35 cellular contexts compared by ENCODE assay signal in the genomic region with DNA sequence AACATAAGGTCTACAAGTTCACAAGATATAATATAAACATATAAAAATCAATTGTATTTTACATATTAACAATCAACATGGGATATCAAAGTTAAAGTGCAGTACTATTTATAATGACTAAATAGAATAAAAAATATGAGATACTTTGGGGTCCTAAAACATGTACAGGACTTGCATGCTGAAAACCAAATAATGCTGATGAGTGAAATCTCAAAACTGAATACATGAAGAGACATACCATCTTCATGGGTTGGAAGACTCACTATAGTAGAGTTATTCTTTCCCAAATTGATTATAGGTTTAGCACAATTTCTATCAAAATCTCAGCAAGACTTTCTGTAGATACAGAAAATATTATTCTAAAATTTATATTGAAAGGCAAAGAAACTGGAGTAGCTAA.
"Had no signal": no experiment of that assay in that cellular context is flagged by ENCODE, and none has a peak within 500 bp of the region (broad histone marks: within the 10 kb centered on the region; RNA-seq: fewer than 3 reads in every experiment).

No MANE protein-coding gene starts in this region.

- H3K9me3 ChIP-seq: MG63 had no signal

- H3K36me3 ChIP-seq: MG63 had no signal

- H3K4me3 ChIP-seq: MG63 had no signal

- DNase-seq: Karpas-422, Kasumi-1, MG63, MM.1S, MV-4-11, NCI-H1048, NCI-H1092, NCI-H1092 treated with DMSO at 0.1 percent for 48 hours, NCI-H1105, NCI-H1105 treated with DMSO at 0.1 percent for 48 hours, NCI-H1417, NCI-H1417 treated with DMSO at 0.1 percent for 48 hours, NCI-H1436, NCI-H1436 treated with DMSO at 0.1 percent for 48 hours, NCI-H146, NCI-H1694, NCI-H1694 treated with DMSO at 0.1 percent for 48 hours, NCI-H187, NCI-H187 treated with DMSO at 0.1 percent for 48 hours, NCI-H1930, NCI-H2029, NCI-H2029 treated with DMSO at 0.1 percent for 48 hours, NCI-H2081, NCI-H2081 treated with DMSO at 0.1 percent for 48 hours, NCI-H2107, NCI-H2171, NCI-H2171 treated with DMSO at 0.1 percent for 48 hours, NCI-H2227 treated with DMSO at 0.1 percent for 48 hours, NCI-H226, NCI-H345, NCI-H446, NCI-H446 treated with DMSO at 0.1 percent for 48 hours, NCI-H510A, NCI-H510A treated with DMSO at 0.1 percent for 48 hours, NCI-H524 had no signal

- H3K27me3 ChIP-seq: MG63 had no signal
